ENCODE assay signal across 1 cellular context in the genomic region with DNA sequence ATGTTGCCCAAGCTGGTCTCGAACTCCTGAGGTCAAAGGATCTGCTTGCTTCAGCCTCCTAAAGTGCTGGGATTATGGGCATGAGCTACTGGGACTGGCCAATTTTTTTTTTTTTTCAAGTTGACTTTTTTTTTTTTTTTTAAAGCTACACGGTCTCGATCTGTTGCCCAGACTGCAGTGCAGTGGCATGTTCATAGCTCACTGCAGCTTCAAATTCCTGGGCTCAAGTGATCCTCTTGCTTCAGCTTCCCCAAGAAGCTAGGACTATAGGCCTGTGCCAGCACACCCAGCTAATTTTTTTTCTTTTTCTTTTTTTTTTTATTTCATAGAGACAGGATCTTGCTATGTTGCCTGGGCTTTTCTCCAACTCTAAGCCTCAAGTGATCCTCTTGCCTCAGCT.
TF ChIP-seq lines count a peak whose summit lies in the region.

No MANE protein-coding gene starts in this region.

TF ChIP-seq in GM12878, 131 proteins besides CTCF, POLR2A, EP300 and RAD21 (continued from another document):
- no peak for TF ChIP-seq CUX1 (IDR thresholded peaks at IDR 0.05; ENCODE audit: insufficient replicate concordance, low read depth, low read length)
- TF ChIP-seq ZBTB11 (CRISPR knock-in tag; IDR thresholded peaks at IDR 0.05): no peak
